Comparison of ENCODE assay signal across 10 cellular contexts in the genomic region with DNA sequence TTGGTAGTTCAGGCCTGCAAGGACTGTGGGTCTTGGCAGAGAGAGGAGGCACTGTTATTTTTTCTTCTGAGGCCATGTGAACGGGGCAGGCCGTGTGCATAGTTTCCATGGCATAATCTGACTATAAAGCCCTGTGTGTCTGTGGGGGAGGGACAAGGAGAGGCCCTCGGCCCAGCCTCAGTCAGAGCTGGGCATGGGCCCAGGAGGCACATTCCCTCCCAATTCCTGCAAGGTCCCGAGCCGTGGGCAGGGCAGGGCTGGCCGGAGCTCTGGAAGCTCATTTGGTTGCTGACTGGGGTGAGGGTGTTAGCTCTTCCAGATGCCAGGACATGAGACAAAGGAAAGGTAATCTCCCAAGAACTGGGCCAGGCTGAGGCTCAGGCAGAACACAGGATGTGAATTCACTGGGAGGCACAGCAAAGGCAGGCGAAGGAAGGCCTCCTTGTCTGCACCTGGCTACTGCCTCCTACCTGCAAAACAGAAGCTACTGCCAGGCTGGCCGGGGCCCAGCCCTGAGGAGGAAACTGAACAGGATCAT.
DNase-seq lines count a peak whose midpoint lies in the region; ATAC-seq and TF ChIP-seq lines count a peak whose summit lies in the region.
"Had no signal": no experiment of that assay in that cellular context is flagged by ENCODE, and none has a peak within 500 bp of the region (broad histone marks: within the 10 kb centered on the region; RNA-seq: fewer than 3 reads in every experiment).

No MANE protein-coding gene starts in this region.

- no peaks in the 10 kb centered on the region for H3K36me3 ChIP-seq in tibial artery

- H3K27ac ChIP-seq in epithelial cell of prostate = peak overlapping the region; percentile 96
- peak overlapping the region; percentile 91 to 93 for H3K27ac ChIP-seq in tibial artery

- intact Hi-C loops in tibial artery (cut with DNase I; ENCODE audit: low total_unique reads) = loop anchor here (5.0 kb wide), 1 partner anchor 40 kb away; no protein-coding TSS in a partner anchor

- H3K4me3 ChIP-seq in tibial artery = peak overlapping the region; percentile 3 to 26

- H3K9me3 ChIP-seq in tibial artery = no peaks in the 10 kb centered on the region

- no peak for ATAC-seq in GM18870 (IDR thresholded peaks at IDR 0.05; ENCODE audit: unreplicated experiment)
- no peak for ATAC-seq in GM18502 (IDR thresholded peaks at IDR 0.05; ENCODE audit: poor library complexity, unreplicated experiment)
- no peak for ATAC-seq in HG03159 (IDR thresholded peaks at IDR 0.05; ENCODE audit: unreplicated experiment)
- ATAC-seq: activated naive CD4-positive, alpha-beta T cell treated with anti-CD3 and anti-CD28 coated beads, Interleukin-2, amount 50 U/mL, for 72 hours had no signal

- peaks cover 0 to 58% (median 41%) of the 10 kb centered on the region in 4 donors for H3K4me1 ChIP-seq in tibial artery

- H3K27me3 ChIP-seq in tibial artery = no peaks in the 10 kb centered on the region

- no peak for TF ChIP-seq CTCF in tibial artery (IDR thresholded peaks at IDR 0.05)

- DNase-seq in NCI-H69 (lab: John Stamatoyannopoulos, UW) = peak; percentile 40
- peak; percentile 70 for DNase-seq in epithelial cell of prostate (ENCODE audit: low read depth, low spot score)
- peak; percentile 92 for DNase-seq in medulla oblongata (ENCODE audit: extremely low spot score)
- peak; percentile 83 to 96 for DNase-seq in tibial artery
- DNase-seq in activated CD4-positive, CD25-positive, alpha-beta regulatory T cell (lab: John Stamatoyannopoulos, UW) = no peak
- DNase-seq: NCI-H774 had no signal

Comparison
In these comparisons a context has a peak if more than half of its experiments do, and no peak if none do; other contexts are left out.
1. DNase-seq: peak in NCI-H69 (single experiment), epithelial cell of prostate (single experiment), medulla oblongata (single experiment) and tibial artery (2 of 2); none in activated CD4-positive, CD25-positive, alpha-beta regulatory T cell (0 of 4).